29 cellular contexts compared by ENCODE assay signal in the genomic region with DNA sequence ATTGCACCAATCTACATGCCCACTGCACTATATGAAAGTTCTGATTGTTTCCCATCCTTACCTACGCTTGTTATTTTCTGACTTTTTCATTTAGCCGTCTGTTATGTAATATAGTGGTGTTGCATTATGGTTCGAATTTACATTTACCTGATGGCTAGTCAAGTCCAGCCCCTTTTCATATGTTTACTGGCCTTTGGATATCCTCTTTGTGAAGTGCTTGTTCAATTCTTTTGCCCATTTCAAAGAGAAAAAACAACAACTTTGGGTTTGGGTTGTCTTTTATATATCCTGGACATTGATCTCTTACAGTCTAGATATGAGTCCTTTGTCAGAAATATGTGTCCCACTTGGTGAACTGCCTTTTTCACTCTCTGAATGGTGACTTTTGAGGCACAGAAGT.
"Had no signal": no experiment of that assay in that cellular context is flagged by ENCODE, and none has a peak within 500 bp of the region (broad histone marks: within the 10 kb centered on the region; RNA-seq: fewer than 3 reads in every experiment).

No MANE protein-coding gene starts in this region.

- DNase-seq: stimulated activated CD4-positive, alpha-beta T cell treated with anti-CD3 and anti-CD28 coated beads, Interleukin-2, amount 100 ng/mL, for 48 hours; stimulated activated CD4-positive, alpha-beta T cell treated with anti-CD3 and anti-CD28 coated beads, Interleukin-4, amount 100 ng/mL, for 1 hour; stimulated activated CD4-positive, alpha-beta T cell treated with anti-CD3 and anti-CD28 coated beads, Interleukin-4, amount 100 ng/mL, for 24 hours; stimulated activated CD4-positive, alpha-beta T cell treated with anti-CD3 and anti-CD28 coated beads, Interleukin-4, amount 100 ng/mL, for 4 hours; stimulated activated CD8-positive, alpha-beta memory T cell treated with anti-CD3 and anti-CD28 coated beads, Interleukin-4, amount 100 ng/mL, for 48 hours; stimulated activated naive B cell treated with anti-CD40 and anti-IgM and Interleukin-4, amounts not matched to agents 10 μg/mL and 1 μg/mL and 100 μg/mL, for 72 hours; stimulated activated naive CD4-positive, alpha-beta T cell; stimulated activated naive CD4-positive, alpha-beta T cell treated with Interleukin-2 at 50 U/mL for 16 hours; stimulated activated naive CD8-positive, alpha-beta T cell treated with anti-CD3 and anti-CD28 coated beads, Interleukin-15, amount 100 ng/mL, for 72 hours; stimulated activated naive CD8-positive, alpha-beta T cell treated with anti-CD3 and anti-CD28 coated beads, Interleukin-15, Interleukin-2, amounts not matched to agents 100 U/mL and 50 U/mL, for 24 hours; stomach; substantia nigra; testis; thyroid gland; tibial artery; transverse colon; trophoblast cell; upper lobe of left lung; upper lobe of right lung; uterus had no signal

- H3K27me3 ChIP-seq: stomach, suprapubic skin, testis, thyroid gland, tibial artery, tibial nerve, upper lobe of left lung, upper lobe of right lung, uterus, vagina had no signal

- H3K27ac ChIP-seq: stomach, suprapubic skin, testis, thoracic aorta, thyroid gland, tibial artery, tibial nerve, transverse colon, upper lobe of left lung, upper lobe of right lung, vagina had no signal

- H3K4me3 Mint-ChIP-seq: stimulated activated effector memory CD8-positive, alpha-beta T cell treated with anti-CD3 and anti-CD28 coated beads, Interleukin-12 subunit alpha, Interleukin-12 subunit beta, amount 100 ng/mL, for 72 hours; stimulated activated memory B cell treated with anti-CD40 and anti-IgM and Interleukin-4, amounts not matched to agents 10 μg/mL and 1 μg/mL and 100 μg/mL, for 72 hours; stimulated activated naive B cell treated with anti-CD40 and anti-IgM and Interleukin-4, amounts not matched to agents 10 μg/mL and 1 μg/mL and 100 μg/mL, for 72 hours; stimulated activated naive CD8-positive, alpha-beta T cell treated with anti-CD3 and anti-CD28 coated beads, Interleukin-15, amount 100 ng/mL, for 72 hours; stimulated activated naive CD8-positive, alpha-beta T cell treated with anti-CD3 and anti-CD28 coated beads, Interleukin-15, Interleukin-2, amounts not matched to agents 100 ng/mL and 50 ng/mL, for 24 hours; type B pancreatic cell had no signal

- H3K9me3 Mint-ChIP-seq: stimulated activated effector memory CD8-positive, alpha-beta T cell treated with anti-CD3 and anti-CD28 coated beads, Interleukin-12 subunit alpha, Interleukin-12 subunit beta, amount 100 ng/mL, for 72 hours; stimulated activated naive CD8-positive, alpha-beta T cell treated with anti-CD3 and anti-CD28 coated beads, Interleukin-15, amount 100 ng/mL, for 72 hours; stimulated activated naive CD8-positive, alpha-beta T cell treated with anti-CD3 and anti-CD28 coated beads, Interleukin-15, Interleukin-2, amounts not matched to agents 100 ng/mL and 50 ng/mL, for 24 hours had no signal

- H3K9me3 ChIP-seq: stomach, suprapubic skin, testis, thoracic aorta, thyroid gland, tibial artery, tibial nerve, transverse colon, upper lobe of left lung, upper lobe of right lung, uterus, vagina had no signal

- H3K4me3 ChIP-seq: stomach, suprapubic skin, testis, thoracic aorta, thyroid gland, tibial artery, tibial nerve, transverse colon, upper lobe of left lung, upper lobe of right lung, uterus, vagina had no signal

- H3K27me3 Mint-ChIP-seq: stimulated activated memory B cell treated with anti-CD40 and anti-IgM and Interleukin-4, amounts not matched to agents 10 μg/mL and 1 μg/mL and 100 μg/mL, for 72 hours; type B pancreatic cell had no signal

- H3K36me3 Mint-ChIP-seq: stimulated activated effector memory CD8-positive, alpha-beta T cell treated with anti-CD3 and anti-CD28 coated beads, Interleukin-12 subunit alpha, Interleukin-12 subunit beta, amount 100 ng/mL, for 72 hours; stimulated activated memory B cell treated with anti-CD40 and anti-IgM and Interleukin-4, amounts not matched to agents 10 μg/mL and 1 μg/mL and 100 μg/mL, for 72 hours; stimulated activated naive B cell treated with anti-CD40 and anti-IgM and Interleukin-4, amounts not matched to agents 10 μg/mL and 1 μg/mL and 100 μg/mL, for 72 hours had no signal

- H3K36me3 ChIP-seq: stomach, suprapubic skin, thoracic aorta, thyroid gland, tibial artery, tibial nerve, transverse colon, upper lobe of left lung, upper lobe of right lung, uterus, vagina had no signal

- H3K27ac Mint-ChIP-seq: stimulated activated effector memory CD8-positive, alpha-beta T cell treated with anti-CD3 and anti-CD28 coated beads, Interleukin-12 subunit alpha, Interleukin-12 subunit beta, amount 100 ng/mL, for 72 hours; stimulated activated memory B cell treated with anti-CD40 and anti-IgM and Interleukin-4, amounts not matched to agents 10 μg/mL and 1 μg/mL and 100 μg/mL, for 72 hours; stimulated activated naive B cell treated with anti-CD40 and anti-IgM and Interleukin-4, amounts not matched to agents 10 μg/mL and 1 μg/mL and 100 μg/mL, for 72 hours; stimulated activated naive CD8-positive, alpha-beta T cell treated with anti-CD3 and anti-CD28 coated beads, Interleukin-15, Interleukin-2, amounts not matched to agents 100 ng/mL and 50 ng/mL, for 24 hours; type B pancreatic cell had no signal

- FAIRE-seq: urothelium cell line had no signal

- ATAC-seq: stimulated activated effector memory CD8-positive, alpha-beta T cell treated with anti-CD3 and anti-CD28 coated beads, Interleukin-12 subunit alpha, Interleukin-12 subunit beta, amount 100 ng/mL, for 72 hours; stimulated activated memory B cell treated with anti-CD40 and anti-IgM and Interleukin-4, amounts not matched to agents 10 μg/mL and 1 μg/mL and 100 μg/mL, for 72 hours; stimulated activated naive B cell treated with anti-CD40 and anti-IgM and Interleukin-4, amounts not matched to agents 10 μg/mL and 1 μg/mL and 100 μg/mL, for 72 hours; stimulated activated naive CD8-positive, alpha-beta T cell treated with anti-CD3 and anti-CD28 coated beads, Interleukin-15, amount 100 ng/mL, for 72 hours; stimulated activated naive CD8-positive, alpha-beta T cell treated with anti-CD3 and anti-CD28 coated beads, Interleukin-15, Interleukin-2, amounts not matched to agents 100 U/mL and 50 U/mL, for 24 hours; upper lobe of right lung had no signal

- H3K4me1 Mint-ChIP-seq: stimulated activated effector memory CD8-positive, alpha-beta T cell treated with anti-CD3 and anti-CD28 coated beads, Interleukin-12 subunit alpha, Interleukin-12 subunit beta, amount 100 ng/mL, for 72 hours had no signal

- H3K4me1 ChIP-seq: stomach, suprapubic skin, testis, tibial artery, tibial nerve, upper lobe of left lung, upper lobe of right lung, uterus, vagina had no signal
